1 cellular context compared by ENCODE assay signal in the genomic region with DNA sequence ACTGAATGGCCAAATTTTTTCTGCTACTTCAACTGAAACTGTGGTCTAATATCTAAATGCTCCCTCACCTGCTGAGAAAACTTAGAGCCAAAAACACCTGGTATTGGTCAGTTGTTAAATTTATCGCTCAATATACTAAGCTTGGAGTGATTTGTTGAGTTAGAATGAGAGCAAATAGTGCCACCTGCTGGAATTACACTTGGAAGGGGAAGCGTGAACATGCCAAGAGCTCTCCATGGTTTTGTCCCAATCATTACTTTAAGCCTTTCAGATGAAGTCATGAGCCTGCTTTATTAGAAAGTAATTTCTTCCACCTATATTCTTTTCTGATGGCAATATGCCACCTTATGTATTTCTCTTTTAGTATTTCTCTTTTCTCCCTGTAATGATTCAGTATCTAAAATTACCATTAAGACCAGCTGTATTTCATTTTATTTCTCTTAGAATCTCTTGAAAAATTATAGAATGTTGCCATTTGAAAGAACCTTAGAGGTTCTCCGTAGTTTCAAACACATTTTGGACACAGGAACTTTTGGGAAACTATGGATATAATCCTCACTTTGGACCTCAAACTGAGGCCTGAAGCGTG.
TF ChIP-seq lines count a peak whose summit lies in the region.

No MANE protein-coding gene starts in this region.

TF ChIP-seq in GM23338, 12 proteins besides CTCF, POLR2A, EP300 and RAD21 (continued from another document):
- TF ChIP-seq, protein P1, sequence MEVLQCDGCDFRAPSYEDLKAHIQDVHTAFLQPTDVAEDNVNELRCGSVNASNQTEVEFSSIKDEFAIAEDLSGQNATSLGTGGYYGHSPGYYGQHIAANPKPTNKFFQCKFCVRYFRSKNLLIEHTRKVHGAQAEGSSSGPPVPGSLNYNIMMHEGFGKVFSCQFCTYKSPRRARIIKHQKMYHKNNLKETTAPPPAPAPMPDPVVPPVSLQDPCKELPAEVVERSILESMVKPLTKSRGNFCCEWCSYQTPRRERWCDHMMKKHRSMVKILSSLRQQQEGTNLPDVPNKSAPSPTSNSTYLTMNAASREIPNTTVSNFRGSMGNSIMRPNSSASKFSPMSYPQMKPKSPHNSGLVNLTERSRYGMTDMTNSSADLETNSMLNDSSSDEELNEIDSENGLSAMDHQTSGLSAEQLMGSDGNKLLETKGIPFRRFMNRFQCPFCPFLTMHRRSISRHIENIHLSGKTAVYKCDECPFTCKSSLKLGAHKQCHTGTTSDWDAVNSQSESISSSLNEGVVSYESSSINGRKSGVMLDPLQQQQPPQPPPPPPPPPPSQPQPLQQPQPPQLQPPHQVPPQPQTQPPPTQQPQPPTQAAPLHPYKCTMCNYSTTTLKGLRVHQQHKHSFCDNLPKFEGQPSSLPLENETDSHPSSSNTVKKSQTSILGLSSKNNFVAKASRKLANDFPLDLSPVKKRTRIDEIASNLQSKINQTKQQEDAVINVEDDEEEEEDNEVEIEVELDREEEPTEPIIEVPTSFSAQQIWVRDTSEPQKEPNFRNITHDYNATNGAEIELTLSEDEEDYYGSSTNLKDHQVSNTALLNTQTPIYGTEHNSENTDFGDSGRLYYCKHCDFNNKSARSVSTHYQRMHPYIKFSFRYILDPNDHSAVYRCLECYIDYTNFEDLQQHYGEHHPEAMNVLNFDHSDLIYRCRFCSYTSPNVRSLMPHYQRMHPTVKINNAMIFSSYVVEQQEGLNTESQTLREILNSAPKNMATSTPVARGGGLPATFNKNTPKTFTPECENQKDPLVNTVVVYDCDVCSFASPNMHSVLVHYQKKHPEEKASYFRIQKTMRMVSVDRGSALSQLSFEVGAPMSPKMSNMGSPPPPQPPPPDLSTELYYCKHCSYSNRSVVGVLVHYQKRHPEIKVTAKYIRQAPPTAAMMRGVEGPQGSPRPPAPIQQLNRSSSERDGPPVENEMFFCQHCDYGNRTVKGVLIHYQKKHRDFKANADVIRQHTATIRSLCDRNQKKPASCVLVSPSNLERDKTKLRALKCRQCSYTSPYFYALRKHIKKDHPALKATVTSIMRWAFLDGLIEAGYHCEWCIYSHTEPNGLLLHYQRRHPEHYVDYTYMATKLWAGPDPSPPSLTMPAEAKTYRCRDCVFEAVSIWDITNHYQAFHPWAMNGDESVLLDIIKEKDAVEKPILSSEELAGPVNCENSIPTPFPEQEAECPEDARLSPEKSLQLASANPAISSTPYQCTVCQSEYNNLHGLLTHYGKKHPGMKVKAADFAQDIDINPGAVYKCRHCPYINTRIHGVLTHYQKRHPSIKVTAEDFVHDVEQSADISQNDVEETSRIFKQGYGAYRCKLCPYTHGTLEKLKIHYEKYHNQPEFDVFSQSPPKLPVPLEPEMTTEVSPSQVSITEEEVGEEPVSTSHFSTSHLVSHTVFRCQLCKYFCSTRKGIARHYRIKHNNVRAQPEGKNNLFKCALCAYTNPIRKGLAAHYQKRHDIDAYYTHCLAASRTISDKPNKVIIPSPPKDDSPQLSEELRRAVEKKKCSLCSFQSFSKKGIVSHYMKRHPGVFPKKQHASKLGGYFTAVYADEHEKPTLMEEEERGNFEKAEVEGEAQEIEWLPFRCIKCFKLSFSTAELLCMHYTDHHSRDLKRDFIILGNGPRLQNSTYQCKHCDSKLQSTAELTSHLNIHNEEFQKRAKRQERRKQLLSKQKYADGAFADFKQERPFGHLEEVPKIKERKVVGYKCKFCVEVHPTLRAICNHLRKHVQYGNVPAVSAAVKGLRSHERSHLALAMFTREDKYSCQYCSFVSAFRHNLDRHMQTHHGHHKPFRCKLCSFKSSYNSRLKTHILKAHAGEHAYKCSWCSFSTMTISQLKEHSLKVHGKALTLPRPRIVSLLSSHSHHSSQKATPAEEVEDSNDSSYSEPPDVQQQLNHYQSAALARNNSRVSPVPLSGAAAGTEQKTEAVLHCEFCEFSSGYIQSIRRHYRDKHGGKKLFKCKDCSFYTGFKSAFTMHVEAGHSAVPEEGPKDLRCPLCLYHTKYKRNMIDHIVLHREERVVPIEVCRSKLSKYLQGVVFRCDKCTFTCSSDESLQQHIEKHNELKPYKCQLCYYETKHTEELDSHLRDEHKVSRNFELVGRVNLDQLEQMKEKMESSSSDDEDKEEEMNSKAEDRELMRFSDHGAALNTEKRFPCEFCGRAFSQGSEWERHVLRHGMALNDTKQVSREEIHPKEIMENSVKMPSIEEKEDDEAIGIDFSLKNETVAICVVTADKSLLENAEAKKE (CRISPR knock-in tag; IDR thresholded peaks at IDR 0.05) = no peak
- TF ChIP-seq JUNB (IDR thresholded peaks at IDR 0.05; ENCODE audit: unreplicated experiment) (no peak), NANOG (IDR thresholded peaks at IDR 0.05; ENCODE audit: borderline replicate concordance) (no peak), EZH2 (IDR thresholded peaks at IDR 0.05; ENCODE audit: low read depth, unreplicated experiment) (no peak), EZH2phosphoT487 (IDR thresholded peaks at IDR 0.05; ENCODE audit: unreplicated experiment) (no peak), ZNF331 (CRISPR knock-in tag; IDR thresholded peaks at IDR 0.05; ENCODE audit: low read depth) (no peak), STAT1 (IDR thresholded peaks at IDR 0.05; ENCODE audit: unreplicated experiment) (no peak)
- TF ChIP-seq, protein P2, sequence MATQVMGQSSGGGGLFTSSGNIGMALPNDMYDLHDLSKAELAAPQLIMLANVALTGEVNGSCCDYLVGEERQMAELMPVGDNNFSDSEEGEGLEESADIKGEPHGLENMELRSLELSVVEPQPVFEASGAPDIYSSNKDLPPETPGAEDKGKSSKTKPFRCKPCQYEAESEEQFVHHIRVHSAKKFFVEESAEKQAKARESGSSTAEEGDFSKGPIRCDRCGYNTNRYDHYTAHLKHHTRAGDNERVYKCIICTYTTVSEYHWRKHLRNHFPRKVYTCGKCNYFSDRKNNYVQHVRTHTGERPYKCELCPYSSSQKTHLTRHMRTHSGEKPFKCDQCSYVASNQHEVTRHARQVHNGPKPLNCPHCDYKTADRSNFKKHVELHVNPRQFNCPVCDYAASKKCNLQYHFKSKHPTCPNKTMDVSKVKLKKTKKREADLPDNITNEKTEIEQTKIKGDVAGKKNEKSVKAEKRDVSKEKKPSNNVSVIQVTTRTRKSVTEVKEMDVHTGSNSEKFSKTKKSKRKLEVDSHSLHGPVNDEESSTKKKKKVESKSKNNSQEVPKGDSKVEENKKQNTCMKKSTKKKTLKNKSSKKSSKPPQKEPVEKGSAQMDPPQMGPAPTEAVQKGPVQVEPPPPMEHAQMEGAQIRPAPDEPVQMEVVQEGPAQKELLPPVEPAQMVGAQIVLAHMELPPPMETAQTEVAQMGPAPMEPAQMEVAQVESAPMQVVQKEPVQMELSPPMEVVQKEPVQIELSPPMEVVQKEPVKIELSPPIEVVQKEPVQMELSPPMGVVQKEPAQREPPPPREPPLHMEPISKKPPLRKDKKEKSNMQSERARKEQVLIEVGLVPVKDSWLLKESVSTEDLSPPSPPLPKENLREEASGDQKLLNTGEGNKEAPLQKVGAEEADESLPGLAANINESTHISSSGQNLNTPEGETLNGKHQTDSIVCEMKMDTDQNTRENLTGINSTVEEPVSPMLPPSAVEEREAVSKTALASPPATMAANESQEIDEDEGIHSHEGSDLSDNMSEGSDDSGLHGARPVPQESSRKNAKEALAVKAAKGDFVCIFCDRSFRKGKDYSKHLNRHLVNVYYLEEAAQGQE (IDR thresholded peaks at IDR 0.05; ENCODE audit: unreplicated experiment) = no peak
